In the genomic region with DNA sequence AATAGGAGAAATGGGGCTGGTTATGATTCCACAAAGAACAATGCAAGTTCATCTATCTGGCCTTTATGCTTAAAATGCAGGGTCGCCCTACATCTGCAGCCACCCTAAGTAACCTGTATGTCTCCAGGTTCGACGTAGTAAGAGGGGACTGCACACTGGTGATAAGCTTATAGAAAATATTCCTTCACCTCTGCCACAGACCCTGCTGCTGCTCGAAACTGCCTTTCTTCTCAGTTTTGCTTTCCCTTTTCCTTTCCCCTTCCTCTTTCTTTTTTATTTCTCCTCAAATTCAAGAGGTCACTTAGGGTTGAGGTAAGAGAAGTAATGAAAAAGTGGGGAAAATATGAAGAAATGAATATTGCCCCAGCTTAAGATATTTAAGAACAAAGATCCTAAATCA, we compare ENCODE assay signal across 20 cellular contexts.
DNase-seq lines count a peak whose midpoint lies in the region; ATAC-seq and TF ChIP-seq lines count a peak whose summit lies in the region.
"Had no signal": no experiment of that assay in that cellular context is flagged by ENCODE, and none has a peak within 500 bp of the region (broad histone marks: within the 10 kb centered on the region; RNA-seq: fewer than 3 reads in every experiment).

No MANE protein-coding gene starts in this region.

- peak overlapping the region; percentile 9 for H3K4me3 Mint-ChIP-seq in activated CD4-positive, alpha-beta T cell treated with anti-CD3 and anti-CD28 coated beads, Interleukin-2, amount 10 ng/mL, durations not matched to agents 7 days and 5 days
- H3K4me3 Mint-ChIP-seq in GM23338 (no peak overlapping the region), osteocyte (ENCODE audit: unreplicated experiment) (no peak overlapping the region)
- H3K4me3 Mint-ChIP-seq in stimulated activated naive B cell treated with anti-CD40 and anti-IgM and Interleukin-4, amounts not matched to agents 10 μg/mL and 1 μg/mL and 100 μg/mL, for 72 hours = peak overlapping the region; percentile 34 to 46
- peak overlapping the region in 1 of 10 donors; percentile 71 for H3K4me3 Mint-ChIP-seq in naive thymus-derived CD4-positive, alpha-beta T cell
- H3K4me3 Mint-ChIP-seq: natural killer cell had no signal

- no peak overlapping the region for H3K4me2 ChIP-seq in GM23338
- H3K4me2 ChIP-seq: A549 had no signal

- TF ChIP-seq CTCF in GM23338 (conservative IDR thresholded peaks at IDR 0.05; ENCODE audit: low read depth in 2 of 2) = no peak
- no peak for TF ChIP-seq CTCF in osteocyte (IDR thresholded peaks at IDR 0.05)
- no peak for TF ChIP-seq CTCF in gastroesophageal sphincter (IDR thresholded peaks at IDR 0.05)

- CTCF ChIA-PET in activated CD4-positive, alpha-beta T cell treated with anti-CD3 and anti-CD28 coated beads, Interleukin-2, amount 10 ng/mL, durations not matched to agents 7 days and 5 days (lab: Charles Lee) = interaction anchor here (0.6 kb wide), 1 partner anchor 113 kb away, joined by 3 read pairs; no protein-coding TSS in a partner anchor
- CTCF ChIA-PET in naive thymus-derived CD4-positive, alpha-beta T cell (lab: Charles Lee) = no interaction called here

- peaks cover 8% of the 10 kb centered on the region; the same call in 1 of the 2 replicates for H3K4me1 ChIP-seq in GM23338 (ENCODE audit: insufficient read depth)
- H3K4me1 ChIP-seq in naive thymus-derived CD4-positive, alpha-beta T cell (ENCODE audit: control insufficient read depth in 2 of 2, insufficient read depth in 2 of 2, low read length in 2 of 2) = no peaks in the 10 kb centered on the region
- H3K4me1 ChIP-seq in gastroesophageal sphincter = peaks cover 4 to 39% (median 6%) of the 10 kb centered on the region in 3 donors
- H3K4me1 ChIP-seq: A549, foreskin keratinocyte had no signal

- H3K27me3 ChIP-seq in GM23338 (ENCODE audit: insufficient read depth) (no peaks in the 10 kb centered on the region), gastroesophageal sphincter (no peaks in the 10 kb centered on the region)
- no peaks in the 10 kb centered on the region for H3K27me3 ChIP-seq in naive thymus-derived CD4-positive, alpha-beta T cell (ENCODE audit: control insufficient read depth in 2 of 2, insufficient read depth in 2 of 2, low read length in 2 of 2)
- H3K27me3 ChIP-seq: ascending aorta, dorsolateral prefrontal cortex, foreskin keratinocyte, thyroid gland had no signal

- DNase-seq in activated CD4-positive, alpha-beta T cell treated with anti-CD3 and anti-CD28 coated beads, Interleukin-2, amount 10 ng/mL, durations not matched to agents 7 days and 5 days = no peak
- no peak for DNase-seq in activated CD4-positive, alpha-beta T cell treated with anti-CD3 and anti-CD28 coated beads, Interleukin-2, amount 50 U/mL, for 48 hours
- DNase-seq in GM23338 (ENCODE audit: low spot score) (no peak), osteocyte (ENCODE audit: extremely low spot score, unreplicated experiment) (no peak)
- DNase-seq in stimulated activated naive B cell treated with anti-CD40 and anti-IgM and Interleukin-4, amounts not matched to agents 10 μg/mL and 1 μg/mL and 100 μg/mL, for 72 hours = no peak
- no peak for DNase-seq in naive thymus-derived CD4-positive, alpha-beta T cell
- DNase-seq: activated CD8-positive, alpha-beta memory T cell treated with anti-CD3 and anti-CD28 coated beads, Interleukin-2, amount 50 U/mL, for 48 hours; DMS 273 treated with DMSO at 0.1 percent for 48 hours; dorsolateral prefrontal cortex; foreskin keratinocyte; HCEC 1CT; IMR-90; kidney glomerular epithelial cell; natural killer cell had no signal

- intact Hi-C loops in naive thymus-derived CD4-positive, alpha-beta T cell (cut with micrococcal nuclease) = no loop called here

- no peaks in the 10 kb centered on the region for H4K20me1 ChIP-seq in GM23338 (replicated peaks; ENCODE audit: insufficient read depth)

- 0 out of 2 replicates have a peak overlapping the region, but pooled peaks have one; percentile 18 for H2AFZ ChIP-seq in GM23338

- no peaks in the 10 kb centered on the region for H3F3A ChIP-seq in GM23338 (replicated peaks; ENCODE audit: low read depth)

- H3K27ac Mint-ChIP-seq in activated CD4-positive, alpha-beta T cell treated with anti-CD3 and anti-CD28 coated beads, Interleukin-2, amount 10 ng/mL, durations not matched to agents 7 days and 5 days = peak overlapping the region; percentile 80
- no peak overlapping the region for H3K27ac Mint-ChIP-seq in GM23338
- H3K27ac Mint-ChIP-seq in stimulated activated naive B cell treated with anti-CD40 and anti-IgM and Interleukin-4, amounts not matched to agents 10 μg/mL and 1 μg/mL and 100 μg/mL, for 72 hours = peak overlapping the region; percentile 71
- no peak overlapping the region for H3K27ac Mint-ChIP-seq in osteocyte (ENCODE audit: unreplicated experiment)
- H3K27ac Mint-ChIP-seq in naive thymus-derived CD4-positive, alpha-beta T cell = no peak overlapping the region
- H3K27ac Mint-ChIP-seq: natural killer cell had no signal

- no peaks in the 10 kb centered on the region for H3K9me3 ChIP-seq in naive thymus-derived CD4-positive, alpha-beta T cell (ENCODE audit: control insufficient read depth in 2 of 3, low read length in 3 of 3)
- H3K9me3 ChIP-seq in gastroesophageal sphincter = no peaks in the 10 kb centered on the region
- H3K9me3 ChIP-seq: A549, ascending aorta, thyroid gland had no signal

- H3K4me1 Mint-ChIP-seq in activated CD4-positive, alpha-beta T cell treated with anti-CD3 and anti-CD28 coated beads, Interleukin-2, amount 10 ng/mL, durations not matched to agents 7 days and 5 days = peaks cover 18% of the 10 kb centered on the region
- peaks cover 17% of the 10 kb centered on the region for H3K4me1 Mint-ChIP-seq in GM23338
- peaks cover 16 to 22% of the 10 kb centered on the region in 2 donors for H3K4me1 Mint-ChIP-seq in stimulated activated naive B cell treated with anti-CD40 and anti-IgM and Interleukin-4, amounts not matched to agents 10 μg/mL and 1 μg/mL and 100 μg/mL, for 72 hours
- no peaks in the 10 kb centered on the region for H3K4me1 Mint-ChIP-seq in osteocyte (ENCODE audit: unreplicated experiment)
- H3K4me1 Mint-ChIP-seq in naive thymus-derived CD4-positive, alpha-beta T cell = peaks cover 0 to 17% (median 11%) of the 10 kb centered on the region in 7 donors

- H3K4me3 ChIP-seq in GM23338 (no peak overlapping the region), gastroesophageal sphincter (no peak overlapping the region)
- H3K4me3 ChIP-seq in naive thymus-derived CD4-positive, alpha-beta T cell (ENCODE audit: low read length) = no peak overlapping the region
- H3K4me3 ChIP-seq: A549, ascending aorta, dorsolateral prefrontal cortex, thyroid gland had no signal

- H3K27ac ChIP-seq in GM23338 (ENCODE audit: low read depth) (no peak overlapping the region), gastroesophageal sphincter (no peak overlapping the region)
- H3K27ac ChIP-seq in naive thymus-derived CD4-positive, alpha-beta T cell (ENCODE audit: low read depth, low read length) = no peak overlapping the region
- H3K27ac ChIP-seq: A549, ascending aorta, foreskin keratinocyte, thyroid gland had no signal

- no peaks in the 10 kb centered on the region for H3K36me3 Mint-ChIP-seq in activated CD4-positive, alpha-beta T cell treated with anti-CD3 and anti-CD28 coated beads, Interleukin-2, amount 10 ng/mL, durations not matched to agents 7 days and 5 days (ENCODE audit: low read depth)
- no peaks in the 10 kb centered on the region for H3K36me3 Mint-ChIP-seq in GM23338 (ENCODE audit: low read depth)
- H3K36me3 Mint-ChIP-seq in stimulated activated naive B cell treated with anti-CD40 and anti-IgM and Interleukin-4, amounts not matched to agents 10 μg/mL and 1 μg/mL and 100 μg/mL, for 72 hours = peaks cover 0 to 2% of the 10 kb centered on the region in 2 donors
- H3K36me3 Mint-ChIP-seq in osteocyte (ENCODE audit: unreplicated experiment) = no peaks in the 10 kb centered on the region
- no peaks in the 10 kb centered on the region for H3K36me3 Mint-ChIP-seq in naive thymus-derived CD4-positive, alpha-beta T cell

- H3K36me3 ChIP-seq in GM23338 (ENCODE audit: insufficient read depth) (no peaks in the 10 kb centered on the region), gastroesophageal sphincter (no peaks in the 10 kb centered on the region)
- H3K36me3 ChIP-seq in naive thymus-derived CD4-positive, alpha-beta T cell (ENCODE audit: control insufficient read depth in 2 of 3, insufficient read depth in 3 of 3, low read length in 3 of 3) = no peaks in the 10 kb centered on the region
- H3K36me3 ChIP-seq: ascending aorta, thyroid gland had no signal

- H3K9me2 ChIP-seq in GM23338 (ENCODE audit: insufficient read depth) = no peaks in the 10 kb centered on the region

- ATAC-seq in GM23338 (no peak), HG03378 (IDR thresholded peaks at IDR 0.05; ENCODE audit: unreplicated experiment) (peak; percentile 76), gastroesophageal sphincter (no peak)
- ATAC-seq in stimulated activated naive B cell treated with anti-CD40 and anti-IgM and Interleukin-4, amounts not matched to agents 10 μg/mL and 1 μg/mL and 100 μg/mL, for 72 hours (replicated peaks) = peak; percentile 71 to 73
- no peak for ATAC-seq in naive thymus-derived CD4-positive, alpha-beta T cell
- ATAC-seq: A549, foreskin keratinocyte, natural killer cell, sciatic nerve had no signal

- TF ChIP-seq POLR2A in gastroesophageal sphincter (IDR thresholded peaks at IDR 0.05) = no peak

- H3K79me2 ChIP-seq in GM23338 (replicated peaks; ENCODE audit: insufficient read depth) = no peaks in the 10 kb centered on the region

- H3K9me3 Mint-ChIP-seq in activated CD4-positive, alpha-beta T cell treated with anti-CD3 and anti-CD28 coated beads, Interleukin-2, amount 10 ng/mL, durations not matched to agents 7 days and 5 days = no peaks in the 10 kb centered on the region
- H3K9me3 Mint-ChIP-seq in GM23338 (no peaks in the 10 kb centered on the region), osteocyte (ENCODE audit: unreplicated experiment) (no peaks in the 10 kb centered on the region)
- H3K9me3 Mint-ChIP-seq in stimulated activated naive B cell treated with anti-CD40 and anti-IgM and Interleukin-4, amounts not matched to agents 10 μg/mL and 1 μg/mL and 100 μg/mL, for 72 hours = no peaks in the 10 kb centered on the region
- peaks cover 0 to 6% (median 0%) of the 10 kb centered on the region in 11 donors for H3K9me3 Mint-ChIP-seq in naive thymus-derived CD4-positive, alpha-beta T cell

- POLR2A ChIA-PET in activated CD4-positive, alpha-beta T cell treated with anti-CD3 and anti-CD28 coated beads, Interleukin-2, amount 10 ng/mL, durations not matched to agents 7 days and 5 days (lab: Charles Lee) = no interaction called here
- POLR2A ChIA-PET in naive thymus-derived CD4-positive, alpha-beta T cell (lab: Charles Lee) = no interaction called here

- WGBS in gastroesophageal sphincter (ENCODE audit: low coverage in 1 of 2), 2 donors = 78 to 90% methylated on average over 2 to 4 of the region's 4 CpGs

- H3K27me3 Mint-ChIP-seq in activated CD4-positive, alpha-beta T cell treated with anti-CD3 and anti-CD28 coated beads, Interleukin-2, amount 10 ng/mL, durations not matched to agents 7 days and 5 days = peaks cover 23% of the 10 kb centered on the region
- H3K27me3 Mint-ChIP-seq in GM23338 (ENCODE audit: insufficient read depth, low read depth, poor library complexity) = peaks cover 2% of the 10 kb centered on the region
- H3K27me3 Mint-ChIP-seq in stimulated activated naive B cell treated with anti-CD40 and anti-IgM and Interleukin-4, amounts not matched to agents 10 μg/mL and 1 μg/mL and 100 μg/mL, for 72 hours = peaks cover 6 to 16% of the 10 kb centered on the region in 2 donors
- peaks cover 5% of the 10 kb centered on the region for H3K27me3 Mint-ChIP-seq in osteocyte (ENCODE audit: unreplicated experiment)
- peaks cover 19 to 31% (median 25%) of the 10 kb centered on the region in 5 donors for H3K27me3 Mint-ChIP-seq in naive thymus-derived CD4-positive, alpha-beta T cell

- TF ChIP-seq EP300 in gastroesophageal sphincter (IDR thresholded peaks at IDR 0.05) = no peak

Comparison
In these comparisons a context has a peak if more than half of its experiments do, and no peak if none do; other contexts are left out.
1. H3K27ac Mint-ChIP-seq: peak in activated CD4-positive, alpha-beta T cell treated with anti-CD3 and anti-CD28 coated beads, Interleukin-2, amount 10 ng/mL, durations not matched to agents 7 days and 5 days (single experiment) and stimulated activated naive B cell treated with anti-CD40 and anti-IgM and Interleukin-4, amounts not matched to agents 10 μg/mL and 1 μg/mL and 100 μg/mL, for 72 hours (single experiment); none in GM23338 (single experiment), osteocyte (single experiment) and naive thymus-derived CD4-positive, alpha-beta T cell (0 of 9).
2. H3K4me3 Mint-ChIP-seq: peak in activated CD4-positive, alpha-beta T cell treated with anti-CD3 and anti-CD28 coated beads, Interleukin-2, amount 10 ng/mL, durations not matched to agents 7 days and 5 days (single experiment) and stimulated activated naive B cell treated with anti-CD40 and anti-IgM and Interleukin-4, amounts not matched to agents 10 μg/mL and 1 μg/mL and 100 μg/mL, for 72 hours (2 of 2); none in GM23338 (single experiment) and osteocyte (single experiment).
3. ATAC-seq: peak in HG03378 (single experiment) and stimulated activated naive B cell treated with anti-CD40 and anti-IgM and Interleukin-4, amounts not matched to agents 10 μg/mL and 1 μg/mL and 100 μg/mL, for 72 hours (2 of 2); none in GM23338 (single experiment), naive thymus-derived CD4-positive, alpha-beta T cell (single experiment) and gastroesophageal sphincter (single experiment).